15 cellular contexts compared by ENCODE assay signal in the genomic region with DNA sequence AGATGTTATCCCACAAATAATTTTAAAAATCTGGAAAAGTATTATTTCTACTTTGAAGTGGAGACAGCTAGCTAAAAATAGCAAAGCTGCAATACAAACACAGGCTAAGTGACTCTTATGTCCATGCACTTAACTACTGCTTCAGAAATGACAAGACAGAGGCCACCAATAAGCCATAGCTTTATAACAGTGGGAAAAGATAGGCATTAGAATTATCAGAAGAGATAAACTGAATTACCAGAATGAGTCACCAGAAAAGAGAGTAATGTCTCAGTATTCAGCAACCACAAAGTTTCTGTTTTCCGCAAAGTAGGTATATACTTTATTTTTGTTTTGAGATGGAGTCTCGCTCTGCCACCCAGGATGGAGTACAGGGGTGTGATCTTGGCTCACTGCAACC. TPM values are rescaled to one million over a fixed set of nuclear protein-coding genes. Genes with fewer than 3 reads are reported as not detected.
A peak's percentile ranks its signal among the peaks of the same experiment; 100 is the strongest.
DNase-seq lines count a peak whose midpoint lies in the region; ATAC-seq and TF ChIP-seq lines count a peak whose summit lies in the region.
"Had no signal": no experiment of that assay in that cellular context is flagged by ENCODE, and none has a peak within 500 bp of the region (broad histone marks: within the 10 kb centered on the region; RNA-seq: fewer than 3 reads in every experiment).

No MANE protein-coding gene starts in this region.

- H3K27ac Mint-ChIP-seq in activated CD4-positive, alpha-beta memory T cell treated with anti-CD3 and anti-CD28 coated beads for 36 hours: peak overlapping the region; percentile 64
- H3K27ac Mint-ChIP-seq in activated CD4-positive, alpha-beta memory T cell treated with anti-CD3 and anti-CD28 coated beads, Interleukin-2, amount 10 ng/mL, durations not matched to agents 7 days and 5 days: no peak overlapping the region
- peak overlapping the region; percentile 8 for H3K27ac Mint-ChIP-seq in memory B cell

- ATAC-seq in GM19455 (IDR thresholded peaks at IDR 0.05; ENCODE audit: unreplicated experiment) (peak; percentile 53), HG03565 (IDR thresholded peaks at IDR 0.05; ENCODE audit: unreplicated experiment) (peak; percentile 63), memory B cell (ENCODE audit: low read depth) (no peak), GM21786 (IDR thresholded peaks at IDR 0.05; ENCODE audit: unreplicated experiment) (no peak), SK-N-SH treated with all-trans-retinoic acid at 6 μM for 48 hours (no peak)
- ATAC-seq: body of pancreas had no signal

- no peaks in the 10 kb centered on the region for H3K9me3 ChIP-seq in WERI-Rb-1 (ENCODE audit: severe bottlenecking)
- H3K9me3 ChIP-seq: body of pancreas, thoracic aorta had no signal

- peaks cover 15% of the 10 kb centered on the region for H3K36me3 ChIP-seq in WERI-Rb-1

- H3K4me1 Mint-ChIP-seq in activated CD4-positive, alpha-beta memory T cell treated with anti-CD3 and anti-CD28 coated beads for 36 hours (ENCODE audit: low read depth): peaks cover 41% of the 10 kb centered on the region
- H3K4me1 Mint-ChIP-seq in activated CD4-positive, alpha-beta memory T cell treated with anti-CD3 and anti-CD28 coated beads, Interleukin-2, amount 10 ng/mL, durations not matched to agents 7 days and 5 days: peaks cover 27% of the 10 kb centered on the region
- peaks cover 5% of the 10 kb centered on the region for H3K4me1 Mint-ChIP-seq in memory B cell

- no peaks in the 10 kb centered on the region for H3K9me3 Mint-ChIP-seq in activated CD4-positive, alpha-beta memory T cell treated with anti-CD3 and anti-CD28 coated beads for 36 hours
- no peaks in the 10 kb centered on the region for H3K9me3 Mint-ChIP-seq in activated CD4-positive, alpha-beta memory T cell treated with anti-CD3 and anti-CD28 coated beads, Interleukin-2, amount 10 ng/mL, durations not matched to agents 7 days and 5 days
- no peaks in the 10 kb centered on the region for H3K9me3 Mint-ChIP-seq in memory B cell

- no peak overlapping the region for H3K4me3 Mint-ChIP-seq in activated CD4-positive, alpha-beta memory T cell treated with anti-CD3 and anti-CD28 coated beads for 36 hours
- no peak overlapping the region for H3K4me3 Mint-ChIP-seq in activated CD4-positive, alpha-beta memory T cell treated with anti-CD3 and anti-CD28 coated beads, Interleukin-2, amount 10 ng/mL, durations not matched to agents 7 days and 5 days
- no peak overlapping the region for H3K4me3 Mint-ChIP-seq in memory B cell

- no peak overlapping the region for H3K27ac ChIP-seq in WERI-Rb-1
- H3K27ac ChIP-seq: body of pancreas, spleen had no signal

- POLR2A ChIA-PET in activated CD4-positive, alpha-beta memory T cell treated with anti-CD3 and anti-CD28 coated beads for 36 hours (lab: Charles Lee): interaction anchor here (1.1 to 1.8 kb wide), 3 partner anchors 11 to 17 kb away, joined by 4 to 11 read pairs (median 8); a partner anchor contains a TSS
- POLR2A ChIA-PET in activated CD4-positive, alpha-beta memory T cell treated with anti-CD3 and anti-CD28 coated beads, Interleukin-2, amount 10 ng/mL, durations not matched to agents 7 days and 5 days (lab: Charles Lee): interaction anchor here (0.9 to 3.7 kb wide), 6 partner anchors 9 to 316 kb away, joined by 3 to 29 read pairs (median 6); a partner anchor contains a TSS

- H3K4me3 ChIP-seq in WERI-Rb-1 (ENCODE audit: low read depth, low read length): no peak overlapping the region
- H3K4me3 ChIP-seq: body of pancreas, spleen, thoracic aorta had no signal

- peaks cover 43% of the 10 kb centered on the region for H3K36me3 Mint-ChIP-seq in activated CD4-positive, alpha-beta memory T cell treated with anti-CD3 and anti-CD28 coated beads for 36 hours
- peaks cover 65% of the 10 kb centered on the region for H3K36me3 Mint-ChIP-seq in activated CD4-positive, alpha-beta memory T cell treated with anti-CD3 and anti-CD28 coated beads, Interleukin-2, amount 10 ng/mL, durations not matched to agents 7 days and 5 days (ENCODE audit: low read depth)
- H3K36me3 Mint-ChIP-seq in memory B cell: peaks cover 33% of the 10 kb centered on the region

- H3K27me3 ChIP-seq in WERI-Rb-1 (ENCODE audit: insufficient read depth, low read depth, severe bottlenecking): no peaks in the 10 kb centered on the region
- H3K27me3 ChIP-seq: body of pancreas, spleen had no signal

- H3K27me3 Mint-ChIP-seq in activated CD4-positive, alpha-beta memory T cell treated with anti-CD3 and anti-CD28 coated beads for 36 hours: no peaks in the 10 kb centered on the region
- H3K27me3 Mint-ChIP-seq in activated CD4-positive, alpha-beta memory T cell treated with anti-CD3 and anti-CD28 coated beads, Interleukin-2, amount 10 ng/mL, durations not matched to agents 7 days and 5 days: no peaks in the 10 kb centered on the region
- H3K27me3 Mint-ChIP-seq in memory B cell: no peaks in the 10 kb centered on the region

- intact Hi-C loops in activated CD4-positive, alpha-beta memory T cell treated with anti-CD3 and anti-CD28 coated beads for 36 hours (cut with micrococcal nuclease): loop anchor here (1.0 kb wide), 2 partner anchors 16 to 18 kb away; no protein-coding TSS in a partner anchor

- CTCF ChIA-PET in activated CD4-positive, alpha-beta memory T cell treated with anti-CD3 and anti-CD28 coated beads for 36 hours (lab: Charles Lee): interaction anchor here (1.0 kb wide), 1 partner anchor 18 kb away, joined by 3 read pairs; no protein-coding TSS in a partner anchor
- CTCF ChIA-PET in activated CD4-positive, alpha-beta memory T cell treated with anti-CD3 and anti-CD28 coated beads, Interleukin-2, amount 10 ng/mL, durations not matched to agents 7 days and 5 days (lab: Charles Lee): interaction anchor here (1.0 to 1.7 kb wide), 3 partner anchors 9 to 16 kb away, joined by 3 to 9 read pairs (median 3); no protein-coding TSS in a partner anchor

- peak; percentile 28 for DNase-seq in activated CD4-positive, alpha-beta memory T cell treated with anti-CD3 and anti-CD28 coated beads for 36 hours
- no peak for DNase-seq in activated CD4-positive, alpha-beta memory T cell treated with anti-CD3 and anti-CD28 coated beads, Interleukin-2, amount 10 ng/mL, durations not matched to agents 7 days and 5 days
- DNase-seq in memory B cell (ENCODE audit: low spot score in 2 of 2): no peak
- DNase-seq in WERI-Rb-1: no peak
- DNase-seq: activated CD8-positive, alpha-beta memory T cell treated with anti-CD3 and anti-CD28 coated beads, Interleukin-2, amount 50 U/mL, for 48 hours; body of pancreas; GDM1; mammary epithelial cell; nucleus accumbens; spleen had no signal

- no peak for TF ChIP-seq CTCF in WERI-Rb-1 (IDR thresholded peaks at IDR 0.05; ENCODE audit: low read depth, low read length)

TF ChIP-seq in SK-N-SH treated with all-trans-retinoic acid at 6 μM for 48 hours, 23 proteins besides CTCF, POLR2A, EP300 and RAD21 (continues in another document):
- TF ChIP-seq, protein P1, sequence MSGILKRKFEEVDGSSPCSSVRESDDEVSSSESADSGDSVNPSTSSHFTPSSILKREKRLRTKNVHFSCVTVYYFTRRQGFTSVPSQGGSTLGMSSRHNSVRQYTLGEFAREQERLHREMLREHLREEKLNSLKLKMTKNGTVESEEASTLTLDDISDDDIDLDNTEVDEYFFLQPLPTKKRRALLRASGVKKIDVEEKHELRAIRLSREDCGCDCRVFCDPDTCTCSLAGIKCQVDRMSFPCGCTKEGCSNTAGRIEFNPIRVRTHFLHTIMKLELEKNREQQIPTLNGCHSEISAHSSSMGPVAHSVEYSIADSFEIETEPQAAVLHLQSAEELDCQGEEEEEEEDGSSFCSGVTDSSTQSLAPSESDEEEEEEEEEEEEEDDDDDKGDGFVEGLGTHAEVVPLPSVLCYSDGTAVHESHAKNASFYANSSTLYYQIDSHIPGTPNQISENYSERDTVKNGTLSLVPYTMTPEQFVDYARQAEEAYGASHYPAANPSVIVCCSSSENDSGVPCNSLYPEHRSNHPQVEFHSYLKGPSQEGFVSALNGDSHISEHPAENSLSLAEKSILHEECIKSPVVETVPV (CRISPR knock-in tag; IDR thresholded peaks at IDR 0.05): no peak
- no peak for TF ChIP-seq TCF4 (CRISPR knock-in tag; IDR thresholded peaks at IDR 0.05; ENCODE audit: borderline replicate concordance)
- TF ChIP-seq ZC3H10 (CRISPR knock-in tag; IDR thresholded peaks at IDR 0.05): no peak
- no peak for TF ChIP-seq ZFP30 (CRISPR knock-in tag; IDR thresholded peaks at IDR 0.05)
- TF ChIP-seq BACH2 (CRISPR knock-in tag; IDR thresholded peaks at IDR 0.05; ENCODE audit: borderline replicate concordance): no peak
- no peak for TF ChIP-seq CSDC2 (CRISPR knock-in tag; IDR thresholded peaks at IDR 0.05)
- no peak for TF ChIP-seq PPARA (CRISPR knock-in tag; IDR thresholded peaks at IDR 0.05; ENCODE audit: borderline replicate concordance)
- TF ChIP-seq GLIS3 (CRISPR knock-in tag; IDR thresholded peaks at IDR 0.05): no peak
- no peak for TF ChIP-seq ZNF565 (CRISPR knock-in tag; conservative IDR thresholded peaks at IDR 0.05; ENCODE audit: low read depth)
- TF ChIP-seq ISL1 (CRISPR knock-in tag; IDR thresholded peaks at IDR 0.05): no peak
- TF ChIP-seq OSR1 (CRISPR knock-in tag; IDR thresholded peaks at IDR 0.05): no peak
- TF ChIP-seq ZNF70 (CRISPR knock-in tag; IDR thresholded peaks at IDR 0.05): no peak
- TF ChIP-seq, protein P2, sequence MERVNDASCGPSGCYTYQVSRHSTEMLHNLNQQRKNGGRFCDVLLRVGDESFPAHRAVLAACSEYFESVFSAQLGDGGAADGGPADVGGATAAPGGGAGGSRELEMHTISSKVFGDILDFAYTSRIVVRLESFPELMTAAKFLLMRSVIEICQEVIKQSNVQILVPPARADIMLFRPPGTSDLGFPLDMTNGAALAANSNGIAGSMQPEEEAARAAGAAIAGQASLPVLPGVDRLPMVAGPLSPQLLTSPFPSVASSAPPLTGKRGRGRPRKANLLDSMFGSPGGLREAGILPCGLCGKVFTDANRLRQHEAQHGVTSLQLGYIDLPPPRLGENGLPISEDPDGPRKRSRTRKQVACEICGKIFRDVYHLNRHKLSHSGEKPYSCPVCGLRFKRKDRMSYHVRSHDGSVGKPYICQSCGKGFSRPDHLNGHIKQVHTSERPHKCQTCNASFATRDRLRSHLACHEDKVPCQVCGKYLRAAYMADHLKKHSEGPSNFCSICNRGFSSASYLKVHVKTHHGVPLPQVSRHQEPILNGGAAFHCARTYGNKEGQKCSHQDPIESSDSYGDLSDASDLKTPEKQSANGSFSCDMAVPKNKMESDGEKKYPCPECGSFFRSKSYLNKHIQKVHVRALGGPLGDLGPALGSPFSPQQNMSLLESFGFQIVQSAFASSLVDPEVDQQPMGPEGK (CRISPR knock-in tag; IDR thresholded peaks at IDR 0.05; ENCODE audit: borderline replicate concordance): no peak
- TF ChIP-seq RARB (CRISPR knock-in tag; IDR thresholded peaks at IDR 0.05): no peak

RNA-seq across cellular contexts. Expression of a gene that starts 17.1 kb away (rescaled TPM):
- 10 to 100 TPM; 12.4 to 14.0 TPM for total RNA-seq in activated CD4-positive, alpha-beta memory T cell treated with anti-CD3 and anti-CD28 coated beads for 36 hours
- 10 to 100 TPM; 13.0 to 15.6 TPM for total RNA-seq in activated CD4-positive, alpha-beta memory T cell treated with anti-CD3 and anti-CD28 coated beads, Interleukin-2, amount 10 ng/mL, durations not matched to agents 7 days and 5 days

RNA-seq across cellular contexts. Expression of a gene that starts 17.9 kb away (rescaled TPM):
- total RNA-seq in activated CD4-positive, alpha-beta memory T cell treated with anti-CD3 and anti-CD28 coated beads for 36 hours: 10 to 100 TPM; 35.6 to 35.7 TPM
- 10 to 100 TPM; 38.6 to 43.3 TPM for total RNA-seq in activated CD4-positive, alpha-beta memory T cell treated with anti-CD3 and anti-CD28 coated beads, Interleukin-2, amount 10 ng/mL, durations not matched to agents 7 days and 5 days

Comparison
In these comparisons a context has a peak if more than half of its experiments do, and no peak if none do; other contexts are left out.
1. ATAC-seq: peak in GM19455 (single experiment) and HG03565 (single experiment); none in memory B cell (single experiment), GM21786 (single experiment) and SK-N-SH treated with all-trans-retinoic acid at 6 μM for 48 hours (single experiment).